Comparison of ENCODE assay signal across 20 cellular contexts in genomic region chr14:68487805-68488590, GRCh38.
DNase-seq lines count a peak whose midpoint lies in the region; FAIRE-seq and TF ChIP-seq lines count a peak whose summit lies in the region.
"Had no signal": no experiment of that assay in that cellular context is flagged by ENCODE, and none has a peak within 500 bp of the region (broad histone marks: within the 10 kb centered on the region; RNA-seq: fewer than 3 reads in every experiment).

No MANE protein-coding gene starts in this region.

- peak overlapping the region; percentile 32 for H3K27ac Mint-ChIP-seq in activated T-helper 1 cell treated with anti-CD3 and anti-CD28 coated beads, Interleukin-12 subunit alpha, Interleukin-12 subunit beta, Interleukin-2, Interleukin-4 antibody, amounts not matched to agents 30 ng/mL and 10 ng/mL and 1 ng/mL, durations not matched to agents 14 hours and 24 hours and 36 hours

- FAIRE-seq in GM12891 (lab: Jason Lieb, UNC): peak; percentile 38

- H3K36me3 Mint-ChIP-seq in activated T-helper 1 cell treated with anti-CD3 and anti-CD28 coated beads, Interleukin-12 subunit alpha, Interleukin-12 subunit beta, Interleukin-2, Interleukin-4 antibody, amounts not matched to agents 30 ng/mL and 10 ng/mL and 1 ng/mL, durations not matched to agents 14 hours and 24 hours and 36 hours (ENCODE audit: low read depth): peaks cover 6% of the 10 kb centered on the region

- H3K4me3 Mint-ChIP-seq in activated T-helper 1 cell treated with anti-CD3 and anti-CD28 coated beads, Interleukin-12 subunit alpha, Interleukin-12 subunit beta, Interleukin-2, Interleukin-4 antibody, amounts not matched to agents 30 ng/mL and 10 ng/mL and 1 ng/mL, durations not matched to agents 14 hours and 24 hours and 36 hours: no peak overlapping the region

- intact Hi-C loops in activated T-helper 1 cell treated with anti-CD3 and anti-CD28 coated beads, Interleukin-12 subunit alpha, Interleukin-12 subunit beta, Interleukin-2, Interleukin-4 antibody, amounts not matched to agents 30 ng/mL and 10 ng/mL and 1 ng/mL, durations not matched to agents 14 hours and 24 hours and 36 hours (cut with micrococcal nuclease): loop anchor here (5.0 kb wide), 1 partner anchor 174 kb away; no protein-coding TSS in a partner anchor

- peaks cover 36% of the 10 kb centered on the region for H3K4me1 Mint-ChIP-seq in activated T-helper 1 cell treated with anti-CD3 and anti-CD28 coated beads, Interleukin-12 subunit alpha, Interleukin-12 subunit beta, Interleukin-2, Interleukin-4 antibody, amounts not matched to agents 30 ng/mL and 10 ng/mL and 1 ng/mL, durations not matched to agents 14 hours and 24 hours and 36 hours (ENCODE audit: low read depth)

- DNase-seq in A172 (ENCODE audit: low spot score) (peak; percentile 27), GM12891 (ENCODE audit: insufficient read length, low spot score) (no peak), hepatic stellate cell (ENCODE audit: low spot score) (peak; percentile 31), UCSD-AML1 (lab: John Stamatoyannopoulos, UW; ENCODE audit: unreplicated experiment) (no peak), NCI-H2107 treated with DMSO at 0.1 percent for 48 hours (lab: John Stamatoyannopoulos, UW; ENCODE audit: unreplicated experiment) (no peak), NCI-H1930 (lab: John Stamatoyannopoulos, UW) (no peak), NCI-H2029 (lab: John Stamatoyannopoulos, UW) (no peak)
- no peak for DNase-seq in activated T-helper 1 cell treated with anti-CD3 and anti-CD28 coated beads, Interleukin-12 subunit alpha, Interleukin-12 subunit beta, Interleukin-2, Interleukin-4 antibody, amounts not matched to agents 30 ng/mL and 10 ng/mL and 1 ng/mL, durations not matched to agents 14 hours and 24 hours and 36 hours (ENCODE audit: low spot score)
- DNase-seq: activated CD8-positive, alpha-beta memory T cell treated with anti-CD3 and anti-CD28 coated beads, Interleukin-2, amount 50 U/mL, for 4 hours; AML-193; amygdala; DMS53; dorsolateral prefrontal cortex; foreskin melanocyte; midbrain; NCI-H2081 treated with DMSO at 0.1 percent for 48 hours; NK-92 treated with Interleukin-12 subunit alpha and Interleukin-12 subunit beta, amount 100 ng/mL, for 24 hours; ovary; SJCRH30; upper lobe of left lung had no signal

- no peaks in the 10 kb centered on the region for H3K27me3 Mint-ChIP-seq in activated T-helper 1 cell treated with anti-CD3 and anti-CD28 coated beads, Interleukin-12 subunit alpha, Interleukin-12 subunit beta, Interleukin-2, Interleukin-4 antibody, amounts not matched to agents 30 ng/mL and 10 ng/mL and 1 ng/mL, durations not matched to agents 14 hours and 24 hours and 36 hours (ENCODE audit: insufficient read depth)

- peaks cover 9% of the 10 kb centered on the region for H3K9me3 Mint-ChIP-seq in activated T-helper 1 cell treated with anti-CD3 and anti-CD28 coated beads, Interleukin-12 subunit alpha, Interleukin-12 subunit beta, Interleukin-2, Interleukin-4 antibody, amounts not matched to agents 30 ng/mL and 10 ng/mL and 1 ng/mL, durations not matched to agents 14 hours and 24 hours and 36 hours

- TF ChIP-seq POLR2A in GM12891 (IDR thresholded peaks at IDR 0.05; ENCODE audit: low read depth, low read length): no peak

TF ChIP-seq in GM12891, 5 proteins besides CTCF, POLR2A, EP300 and RAD21:
- TF ChIP-seq POU2F2 (IDR thresholded peaks at IDR 0.05; ENCODE audit: low read depth, low read length) (no peak), TAF1 (IDR thresholded peaks at IDR 0.05; ENCODE audit: low read depth, low read length) (no peak), SPI1 (IDR thresholded peaks at IDR 0.05; ENCODE audit: low read depth, low read length) (no peak), POLR2AphosphoS5 (IDR thresholded peaks at IDR 0.05; ENCODE audit: low read depth, low read length) (no peak), PAX5 (IDR thresholded peaks at IDR 0.05; ENCODE audit: insufficient read depth, low read length, severe bottlenecking) (no peak)

Comparison
In these comparisons a context has a peak if more than half of its experiments do, and no peak if none do; other contexts are left out.
1. DNase-seq: peak in A172 (single experiment) and hepatic stellate cell (single experiment); none in GM12891 (single experiment), activated T-helper 1 cell treated with anti-CD3 and anti-CD28 coated beads, Interleukin-12 subunit alpha, Interleukin-12 subunit beta, Interleukin-2, Interleukin-4 antibody, amounts not matched to agents 30 ng/mL and 10 ng/mL and 1 ng/mL, durations not matched to agents 14 hours and 24 hours and 36 hours (single experiment), UCSD-AML1 (single experiment), NCI-H2107 treated with DMSO at 0.1 percent for 48 hours (single experiment), NCI-H1930 (0 of 2) and NCI-H2029 (single experiment).